Comparison of ENCODE assay signal across 9 cellular contexts in genomic region chr5:32506251-32506661, GRCh38.
DNase-seq lines count a peak whose midpoint lies in the region; ATAC-seq and TF ChIP-seq lines count a peak whose summit lies in the region.
"Had no signal": no experiment of that assay in that cellular context is flagged by ENCODE, and none has a peak within 500 bp of the region (broad histone marks: within the 10 kb centered on the region; RNA-seq: fewer than 3 reads in every experiment).

No MANE protein-coding gene starts in this region.

- peaks cover 49% of the 10 kb centered on the region for H3K4me1 ChIP-seq in osteoblast (ENCODE audit: insufficient read depth, low read length)

- H3K4me3 ChIP-seq in epithelial cell of esophagus (ENCODE audit: low read length) = no peak overlapping the region
- no peak overlapping the region for H3K4me3 ChIP-seq in osteoblast (ENCODE audit: insufficient read depth, low read length)

- no peaks in the 10 kb centered on the region for H3K79me2 ChIP-seq in osteoblast (ENCODE audit: insufficient read depth, low read length)

- DNase-seq in ELF-1 (ENCODE audit: low read depth, low spot score) (peak; percentile 18), NCI-H345 treated with DMSO at 0.1 percent for 48 hours (lab: John Stamatoyannopoulos, UW; ENCODE audit: unreplicated experiment) (peak; percentile 77), epithelial cell of esophagus (ENCODE audit: low read depth) (peak; percentile 33), osteoblast (ENCODE audit: insufficient read length, low spot score, missing footprints) (no peak), activated gamma-delta T cell treated with Interleukin-2 at 50 U/mL for 16 hours (no peak)
- DNase-seq: CD4-positive, CD25-positive, alpha-beta regulatory T cell had no signal

- H3K4me2 ChIP-seq in osteoblast (ENCODE audit: insufficient read depth, low read length) = peak overlapping the region; percentile 74

- ATAC-seq in HG02970 (IDR thresholded peaks at IDR 0.05; ENCODE audit: low FRiP score, unreplicated experiment) (no peak), GM18867 (IDR thresholded peaks at IDR 0.05; ENCODE audit: unreplicated experiment) (no peak), HG03520 (IDR thresholded peaks at IDR 0.05; ENCODE audit: unreplicated experiment) (no peak)

- no peaks in the 10 kb centered on the region for H3K36me3 ChIP-seq in osteoblast (ENCODE audit: insufficient read depth, low read length)

- no peaks in the 10 kb centered on the region for H3K9me3 ChIP-seq in osteoblast (ENCODE audit: low read depth, low read length)

- H4K20me1 ChIP-seq in osteoblast (ENCODE audit: insufficient read depth, low read length) = peaks cover 4% of the 10 kb centered on the region

- no peak overlapping the region for H2AFZ ChIP-seq in osteoblast (ENCODE audit: low read length)

- TF ChIP-seq CTCF in epithelial cell of esophagus (IDR thresholded peaks at IDR 0.05; ENCODE audit: insufficient read depth, low read depth, low read length, missing control alignments) (no peak), osteoblast (IDR thresholded peaks at IDR 0.05; ENCODE audit: extremely low read depth, low read depth, low read length) (no peak)

- H3K27ac ChIP-seq in osteoblast (ENCODE audit: low read depth, low read length) = peak overlapping the region; percentile 54

- H3K27me3 ChIP-seq in osteoblast (ENCODE audit: insufficient read depth, low read length) = no peaks in the 10 kb centered on the region

Comparison
In these comparisons a context has a peak if more than half of its experiments do, and no peak if none do; other contexts are left out.
1. DNase-seq: peak in ELF-1 (single experiment), NCI-H345 treated with DMSO at 0.1 percent for 48 hours (single experiment) and epithelial cell of esophagus (single experiment); none in osteoblast (single experiment) and activated gamma-delta T cell treated with Interleukin-2 at 50 U/mL for 16 hours (single experiment).